ENCODE assay signal across 8 cellular contexts in the genomic region with DNA sequence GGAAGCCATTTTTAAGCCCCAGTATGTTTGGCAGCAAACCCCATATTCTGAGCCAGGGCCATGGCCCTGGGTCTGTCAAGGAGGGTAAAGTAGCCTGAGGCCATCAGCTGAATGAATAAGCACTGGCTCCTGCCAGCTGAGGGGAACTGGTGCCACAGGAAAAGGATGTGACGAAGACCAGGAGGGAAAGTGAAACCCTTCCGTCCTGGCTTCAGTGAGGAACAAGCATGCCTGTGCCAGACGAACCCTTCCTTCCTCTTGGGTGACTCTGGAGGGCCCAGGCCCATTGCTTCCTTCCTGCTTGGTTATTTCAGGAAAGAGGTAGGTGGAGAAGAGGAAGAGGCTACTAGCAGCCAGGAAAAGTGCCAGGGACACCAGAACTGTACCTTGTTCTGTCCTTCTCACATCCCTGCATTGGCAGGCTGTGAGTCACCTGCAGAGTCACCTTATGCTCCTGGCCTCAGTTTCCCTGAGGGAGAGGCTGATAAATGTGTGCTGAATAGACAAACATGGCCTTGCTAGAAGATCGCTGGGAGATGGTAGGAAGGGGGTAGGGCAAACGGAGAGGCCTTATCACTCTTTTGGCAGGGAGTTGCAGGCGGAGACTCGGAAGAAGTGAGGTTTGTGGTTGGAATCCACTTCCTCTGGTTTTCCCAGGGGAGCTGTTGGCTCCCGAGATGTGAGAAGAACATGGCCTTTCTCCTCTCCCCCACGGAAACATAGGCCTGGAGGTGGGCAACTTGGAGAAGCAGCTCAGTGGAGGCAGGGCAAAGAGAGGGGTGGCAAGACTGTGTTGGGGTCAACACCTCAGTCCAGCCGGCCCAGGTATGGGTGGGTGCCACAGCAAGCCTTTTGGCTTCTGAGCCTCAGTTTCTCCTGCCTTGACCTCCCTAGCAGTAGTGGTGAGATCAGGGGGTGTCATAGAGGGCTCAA. TPM values are rescaled to one million over a fixed set of nuclear protein-coding genes. Genes with fewer than 3 reads are reported as not detected.
A peak's percentile ranks its signal among the peaks of the same experiment; 100 is the strongest.
DNase-seq lines count a peak whose midpoint lies in the region; ATAC-seq and TF ChIP-seq lines count a peak whose summit lies in the region.

No MANE protein-coding gene starts in this region.

- peak overlapping the region; percentile 96 to 99 (median 96) for H3K4me3 Mint-ChIP-seq in T-cell

- no peaks in the 10 kb centered on the region for H3K9me3 ChIP-seq in hepatocyte (ENCODE audit: low read depth)

- H3K4me1 ChIP-seq in hepatocyte (ENCODE audit: insufficient read depth), result peaks cover 62% of the 10 kb centered on the region

- H4K20me1 ChIP-seq in hepatocyte (ENCODE audit: insufficient read depth, poor library complexity, severe bottlenecking), result peaks cover 66% of the 10 kb centered on the region

- ATAC-seq in GM18867 (IDR thresholded peaks at IDR 0.05; ENCODE audit: unreplicated experiment) (peak; percentile 51), HG03432 (IDR thresholded peaks at IDR 0.05; ENCODE audit: unreplicated experiment) (peak; percentile 79), T-cell (replicated peaks in 1 of 4) (peak; percentile 67 to 80 (median 72)), HG03095 (IDR thresholded peaks at IDR 0.05; ENCODE audit: unreplicated experiment) (no peak), GM21526 (IDR thresholded peaks at IDR 0.05; ENCODE audit: low FRiP score, unreplicated experiment) (no peak)

- POLR2A ChIA-PET in T-cell (lab: Charles Lee), result interaction anchor here (0.7 kb wide), 2 partner anchors 11 to 63 kb away, joined by 3 to 19 read pairs; no protein-coding TSS in a partner anchor

- no peaks in the 10 kb centered on the region for H3K9me3 Mint-ChIP-seq in T-cell

- no peak overlapping the region for H3K4me2 ChIP-seq in hepatocyte

- H3K36me3 Mint-ChIP-seq in T-cell, result peaks cover 19% of the 10 kb centered on the region

- no peaks in the 10 kb centered on the region for H3K27me3 ChIP-seq in hepatocyte

- no peaks in the 10 kb centered on the region for H3K9me2 ChIP-seq in hepatocyte (replicated peaks; ENCODE audit: insufficient read depth)

- WGBS in hepatocyte (ENCODE audit: low lambda C conversion rate, missing lambda C conversion rate), result 71% methylated on average over 10 of the region's 10 CpGs

- H3K4me3 ChIP-seq in hepatocyte, result no peak overlapping the region

- no peaks in the 10 kb centered on the region for H3K36me3 ChIP-seq in hepatocyte (replicated peaks; ENCODE audit: insufficient read depth, low read depth)

- H2AFZ ChIP-seq in hepatocyte, result no peak overlapping the region

- no peaks in the 10 kb centered on the region for H3K27me3 Mint-ChIP-seq in T-cell

- DNase-seq in T-cell, result peak; percentile 24 to 79 (median 58)
- peak; percentile 96 for DNase-seq in amniotic epithelial cell (ENCODE audit: low read depth)
- no peak for DNase-seq in hepatocyte (ENCODE audit: low spot score)
- DNase-seq in stimulated activated CD4-positive, alpha-beta T cell treated with anti-CD3 and anti-CD28 coated beads, Interleukin-12 subunit alpha, Interleukin-12 subunit beta, amount 100 ng/mL, for 24 hours (ENCODE audit: low read depth in 2 of 2), result peak; percentile 39 to 51

- no peak for TF ChIP-seq CTCF in hepatocyte (IDR thresholded peaks at IDR 0.05; ENCODE audit: poor library complexity)

- CTCF ChIA-PET in T-cell (lab: Charles Lee), result interaction anchor here (0.9 to 3.6 kb wide), 9 partner anchors 10 to 108 kb away, joined by 3 to 42 read pairs (median 5); no protein-coding TSS in a partner anchor

- peak overlapping the region; percentile 77 for H3K27ac ChIP-seq in hepatocyte

- peaks cover 67 to 77% (median 72%) of the 10 kb centered on the region in 3 donors for H3K4me1 Mint-ChIP-seq in T-cell

- H3K79me2 ChIP-seq in hepatocyte, result peaks cover 100% of the 10 kb centered on the region

- H3K27ac Mint-ChIP-seq in T-cell, result peak overlapping the region; percentile 96 to 99

RNA-seq across cellular contexts. Expression of gene COX4I2, which starts 37.4 kb away (rescaled TPM):
- total RNA-seq in T-cell, result not detected
- 0.68 and 3.6 TPM in 2 replicates for total RNA-seq in hepatocyte
- 0.37 and 3.3 TPM in 2 replicates for polyA plus RNA-seq in hepatocyte

RNA-seq across cellular contexts. Expression of gene BCL2L1, which starts 47.5 kb away (rescaled TPM):
- 10 to 100 TPM; 26.6 to 33.8 (median 27.7) TPM for total RNA-seq in T-cell
- 139 and 145 TPM in 2 replicates for total RNA-seq in hepatocyte
- polyA plus RNA-seq in hepatocyte, result 104 and 108 TPM in 2 replicates

Comparison
In these comparisons a context has a peak if more than half of its experiments do, and no peak if none do; other contexts are left out.
1. ATAC-seq: peak in GM18867 (single experiment), HG03432 (single experiment) and T-cell (4 of 4); none in HG03095 (single experiment) and GM21526 (single experiment).